Comparison of ENCODE assay signal across 26 cellular contexts in the genomic region with DNA sequence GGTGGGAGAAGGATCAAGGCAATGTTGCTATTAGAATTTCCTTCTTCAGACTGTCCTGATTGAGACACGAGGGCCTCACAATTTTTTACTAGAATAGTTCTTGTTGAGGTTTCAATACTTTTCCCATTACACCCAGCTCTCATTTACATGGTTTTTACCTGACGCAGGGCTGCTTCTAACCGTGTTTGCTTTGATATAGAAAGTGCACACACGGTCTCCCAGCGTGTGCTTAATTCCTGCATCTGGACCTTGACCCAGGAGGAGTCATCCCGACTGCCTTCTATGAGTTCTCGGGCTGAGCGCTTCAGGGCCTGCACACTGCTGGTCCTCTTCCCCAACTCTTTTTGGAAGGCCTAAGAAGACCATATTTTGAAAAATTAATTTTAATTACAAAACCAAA.
DNase-seq lines count a peak whose midpoint lies in the region; ATAC-seq and TF ChIP-seq lines count a peak whose summit lies in the region.
"Had no signal": no experiment of that assay in that cellular context is flagged by ENCODE, and none has a peak within 500 bp of the region (broad histone marks: within the 10 kb centered on the region; RNA-seq: fewer than 3 reads in every experiment).

No MANE protein-coding gene starts in this region.

- H3K4me1 Mint-ChIP-seq in HFFc6 (ENCODE audit: low read depth) (peaks cover 61% of the 10 kb centered on the region), mesothelial cell of epicardium (peaks cover 30% of the 10 kb centered on the region), type B pancreatic cell (ENCODE audit: unreplicated experiment) (peaks cover 4% of the 10 kb centered on the region)
- H3K4me1 Mint-ChIP-seq: activated B cell treated with CpG ODN at 0.5 μM for 24 hours, IgD-negative memory B cell had no signal

- H3K27me3 Mint-ChIP-seq in HFFc6 (ENCODE audit: insufficient read depth) (peaks cover 15% of the 10 kb centered on the region), mesothelial cell of epicardium (ENCODE audit: low read depth) (no peaks in the 10 kb centered on the region), type B pancreatic cell (no peaks in the 10 kb centered on the region)
- H3K27me3 Mint-ChIP-seq: activated B cell treated with CpG ODN at 0.5 μM for 24 hours, IgD-negative memory B cell, progenitor cell of endocrine pancreas had no signal

- H3K4me1 ChIP-seq in body of pancreas (no peaks in the 10 kb centered on the region), A673 (ENCODE audit: insufficient read depth, low read length, poor library complexity, severe bottlenecking) (no peaks in the 10 kb centered on the region)
- H3K4me1 ChIP-seq: breast epithelium had no signal

- H3K36me3 Mint-ChIP-seq in HFFc6 (ENCODE audit: low read depth), result peaks cover 80% of the 10 kb centered on the region
- peaks cover 52% of the 10 kb centered on the region for H3K36me3 Mint-ChIP-seq in mesothelial cell of epicardium
- peaks cover 56% of the 10 kb centered on the region for H3K36me3 Mint-ChIP-seq in type B pancreatic cell
- H3K36me3 Mint-ChIP-seq: IgD-negative memory B cell had no signal

- intact Hi-C loops in body of pancreas (cut with DNase I) (no loop called here), A673 (cut with micrococcal nuclease; ENCODE audit: unreplicated experiment) (no loop called here)

- no peak overlapping the region for H3K4me3 ChIP-seq in body of pancreas
- no peak overlapping the region for H3K4me3 ChIP-seq in A673 (ENCODE audit: low read depth, low read length, poor library complexity, severe bottlenecking)
- H3K4me3 ChIP-seq: breast epithelium, tibial artery had no signal

- H3K27ac Mint-ChIP-seq in HFFc6 (peak overlapping the region; percentile 67), mesothelial cell of epicardium (peak overlapping the region; percentile 85), type B pancreatic cell (peak overlapping the region; percentile 77)
- H3K27ac Mint-ChIP-seq: activated B cell treated with CpG ODN at 0.5 μM for 24 hours; activated naive CD4-positive, alpha-beta T cell treated with anti-CD3 and anti-CD28 coated beads for 36 hours; IgD-negative memory B cell; progenitor cell of endocrine pancreas had no signal

- H3K27me3 ChIP-seq in body of pancreas, result no peaks in the 10 kb centered on the region
- H3K27me3 ChIP-seq in A673 (replicated peaks; ENCODE audit: insufficient read depth, low read depth, low read length, poor library complexity), result no peaks in the 10 kb centered on the region
- H3K27me3 ChIP-seq: breast epithelium, tibial artery had no signal

- no peak for TF ChIP-seq POLR2A in body of pancreas (IDR thresholded peaks at IDR 0.05)

- DNase-seq in HFFc6, result no peak
- peak in 3 of 4 donors; percentile 40 to 58 (median 58) for DNase-seq in body of pancreas
- no peak for DNase-seq in mesothelial cell of epicardium (ENCODE audit: low spot score in 2 of 2, unreplicated experiment in 2 of 2)
- no peak for DNase-seq in type B pancreatic cell (ENCODE audit: extremely low spot score, unreplicated experiment)
- no peak for DNase-seq in T-helper 1 cell
- DNase-seq in activated CD4-positive, alpha-beta T cell treated with anti-CD3 and anti-CD28 coated beads for 4 hours, result no peak
- DNase-seq in A673 (ENCODE audit: low spot score), result no peak
- DNase-seq: activated B cell treated with CpG ODN at 0.5 μM for 24 hours; activated CD4-positive, alpha-beta T cell treated with anti-CD3 and anti-CD28 coated beads, Interleukin-2, amount 50 U/mL, for 4 hours; activated naive CD4-positive, alpha-beta T cell treated with anti-CD3 and anti-CD28 coated beads for 36 hours; COR-L47; DMS79 treated with DMSO at 0.1 percent for 48 hours; effector CD8-positive, alpha-beta T cell; mammary epithelial cell; NCI-H1092; NCI-H2029; NCI-H2227 treated with DMSO at 0.1 percent for 48 hours; NCI-H526 treated with DMSO at 0.1 percent for 48 hours; SIG-M5; stimulated activated naive CD8-positive, alpha-beta T cell treated with anti-CD3 and anti-CD28 coated beads, Interleukin-15, Interleukin-2, amounts not matched to agents 100 U/mL and 50 U/mL, for 24 hours; tibial artery had no signal

- H3K36me3 ChIP-seq in body of pancreas (replicated peaks in 1 of 2; ENCODE audit: insufficient read depth in 1 of 2, low read depth in 2 of 2), result peaks cover 0 to 8% of the 10 kb centered on the region in 2 donors
- no peaks in the 10 kb centered on the region for H3K36me3 ChIP-seq in A673 (ENCODE audit: insufficient read depth, low read length, poor library complexity, severe bottlenecking)

- CTCF ChIA-PET in A673 (lab: Charles Lee), result no interaction called here

- POLR2A ChIA-PET in A673 (lab: Charles Lee; ENCODE audit: low non-redundant PET), result no interaction called here

- H3K4me3 Mint-ChIP-seq in HFFc6, result peak overlapping the region; percentile 24; the same call in 1 of the 2 replicates
- H3K4me3 Mint-ChIP-seq in mesothelial cell of epicardium, result no peak overlapping the region
- H3K4me3 Mint-ChIP-seq in type B pancreatic cell, result peak overlapping the region; percentile 14
- H3K4me3 Mint-ChIP-seq: activated B cell treated with CpG ODN at 0.5 μM for 24 hours; activated naive CD4-positive, alpha-beta T cell treated with anti-CD3 and anti-CD28 coated beads for 36 hours; IgD-negative memory B cell had no signal

- peak overlapping the region in 1 of 4 donors; percentile 20 for H3K27ac ChIP-seq in body of pancreas
- H3K27ac ChIP-seq in A673 (ENCODE audit: low read depth, low read length, poor library complexity, severe bottlenecking), result no peak overlapping the region
- H3K27ac ChIP-seq: breast epithelium, epithelial cell of prostate, tibial artery had no signal

- WGBS in body of pancreas, 2 donors, result 41% methylated on average over 8 of the region's 8 CpGs

- H3K9me3 ChIP-seq in body of pancreas, result no peaks in the 10 kb centered on the region
- no peaks in the 10 kb centered on the region for H3K9me3 ChIP-seq in A673 (ENCODE audit: low read depth, low read length, poor library complexity, severe bottlenecking)
- H3K9me3 ChIP-seq: breast epithelium, tibial artery had no signal

- ATAC-seq in body of pancreas, result peak; percentile 71
- ATAC-seq: Panc1; stimulated activated naive CD8-positive, alpha-beta T cell treated with anti-CD3 and anti-CD28 coated beads, Interleukin-15, Interleukin-2, amounts not matched to agents 100 U/mL and 50 U/mL, for 24 hours had no signal

- TF ChIP-seq CTCF in HFFc6 (IDR thresholded peaks at IDR 0.05) (no peak), body of pancreas (IDR thresholded peaks at IDR 0.05) (no peak), mesothelial cell of epicardium (IDR thresholded peaks at IDR 0.05; ENCODE audit: unreplicated experiment) (no peak), type B pancreatic cell (conservative IDR thresholded peaks at IDR 0.05) (no peak), A673 (conservative IDR thresholded peaks at IDR 0.05; ENCODE audit: low read depth, low read length) (no peak)

- no TSS peak for BruUV-seq in A673 (replicated peaks; lab: Mats Ljungman, UMichigan)

- H3K9me3 Mint-ChIP-seq in HFFc6, result peaks cover 11% of the 10 kb centered on the region
- H3K9me3 Mint-ChIP-seq in mesothelial cell of epicardium, result peaks cover 20% of the 10 kb centered on the region
- H3K9me3 Mint-ChIP-seq in type B pancreatic cell, result no peaks in the 10 kb centered on the region
- H3K9me3 Mint-ChIP-seq: activated naive CD4-positive, alpha-beta T cell treated with anti-CD3 and anti-CD28 coated beads for 36 hours had no signal

Comparison
In these comparisons a context has a peak if more than half of its experiments do, and no peak if none do; other contexts are left out.
1. DNase-seq: peak in body of pancreas (3 of 4); none in HFFc6 (single experiment), mesothelial cell of epicardium (0 of 2), type B pancreatic cell (single experiment), T-helper 1 cell (0 of 5), activated CD4-positive, alpha-beta T cell treated with anti-CD3 and anti-CD28 coated beads for 4 hours (0 of 2) and A673 (single experiment).
2. Peak in every context shown above with its lines, with median percentiles within 50 percentile points of each other: H3K27ac Mint-ChIP-seq.